14 cellular contexts compared by ENCODE assay signal in genomic region chr6:156867121-156867520, GRCh38.
DNase-seq lines count a peak whose midpoint lies in the region; ATAC-seq and TF ChIP-seq lines count a peak whose summit lies in the region.
"Had no signal": no experiment of that assay in that cellular context is flagged by ENCODE, and none has a peak within 500 bp of the region (broad histone marks: within the 10 kb centered on the region; RNA-seq: fewer than 3 reads in every experiment).

No MANE protein-coding gene starts in this region.

- H3K4me3 ChIP-seq in LNCaP clone FGC (ENCODE audit: low read depth, low read length): peak overlapping the region; percentile 22
- H3K4me3 ChIP-seq in endocrine pancreas (ENCODE audit: control insufficient read depth, insufficient read depth, low read length): peak overlapping the region; percentile 73
- no peak overlapping the region for H3K4me3 ChIP-seq in CD8-positive, alpha-beta memory T cell (ENCODE audit: low read length)
- H3K4me3 ChIP-seq: A549 had no signal

- H3K27me3 Mint-ChIP-seq in activated T-cell treated with anti-CD3 and anti-CD28 coated beads, Interleukin-2, amount 50 U/mL, for 72 hours (ENCODE audit: low read depth): no peaks in the 10 kb centered on the region
- peaks cover 5% of the 10 kb centered on the region for H3K27me3 Mint-ChIP-seq in nephron progenitor cell (ENCODE audit: low read depth, poor library complexity)
- H3K27me3 Mint-ChIP-seq in CD8-positive, alpha-beta memory T cell: peaks cover 0 to 2% of the 10 kb centered on the region in 2 donors

- peaks cover 5% of the 10 kb centered on the region for H3K4me1 ChIP-seq in endocrine pancreas (ENCODE audit: control insufficient read depth, insufficient read depth, low read length)
- peaks cover 13% of the 10 kb centered on the region for H3K4me1 ChIP-seq in CD8-positive, alpha-beta memory T cell (ENCODE audit: insufficient read depth, low read length)

- H3K4me1 Mint-ChIP-seq in activated T-cell treated with anti-CD3 and anti-CD28 coated beads, Interleukin-2, amount 50 U/mL, for 72 hours (ENCODE audit: low read depth): peaks cover 52% of the 10 kb centered on the region
- peaks cover 69% of the 10 kb centered on the region for H3K4me1 Mint-ChIP-seq in nephron progenitor cell
- H3K4me1 Mint-ChIP-seq in CD8-positive, alpha-beta memory T cell: peaks cover 88 to 96% (median 94%) of the 10 kb centered on the region in 3 donors

- no peak for ATAC-seq in activated T-cell treated with anti-CD3 and anti-CD28 coated beads, Interleukin-2, amount 50 U/mL, for 72 hours (replicated peaks in 1 of 2)
- ATAC-seq in HG03280 (IDR thresholded peaks at IDR 0.05; ENCODE audit: unreplicated experiment): no peak

- H3K27me3 ChIP-seq in endocrine pancreas (ENCODE audit: control insufficient read depth, insufficient read depth, low read length): no peaks in the 10 kb centered on the region
- no peaks in the 10 kb centered on the region for H3K27me3 ChIP-seq in CD8-positive, alpha-beta memory T cell (ENCODE audit: insufficient read depth, low read length, poor library complexity, severe bottlenecking)

- H3K9ac ChIP-seq in endocrine pancreas (ENCODE audit: control insufficient read depth, insufficient read depth, low read length): peak overlapping the region; percentile 36

- no peaks in the 10 kb centered on the region for H3K36me3 ChIP-seq in endocrine pancreas (ENCODE audit: control insufficient read depth, insufficient read depth, low read length)
- no peaks in the 10 kb centered on the region for H3K36me3 ChIP-seq in CD8-positive, alpha-beta memory T cell (ENCODE audit: insufficient read depth, low read length)

- no peak for DNase-seq in activated T-cell treated with anti-CD3 and anti-CD28 coated beads, Interleukin-2, amount 50 U/mL, for 72 hours
- DNase-seq in activated T-cell treated with anti-CD3 and anti-CD28 coated beads, Interleukin-2, amount 50 U/mL, for 48 hours: no peak
- no peak for DNase-seq in LNCaP clone FGC (ENCODE audit: low read depth)
- no peak for DNase-seq in nephron progenitor cell
- DNase-seq in CD8-positive, alpha-beta memory T cell: no peak
- no peak for DNase-seq in NCI-H1048 (lab: John Stamatoyannopoulos, UW)
- DNase-seq: COR-L47; kidney glomerular epithelial cell; NCI-H1092; stimulated activated CD4-positive, alpha-beta T cell treated with anti-CD3 and anti-CD28 coated beads, Interleukin-2, amount 100 ng/mL, for 48 hours had no signal

- TF ChIP-seq CTCF in LNCaP clone FGC (IDR thresholded peaks at IDR 0.05; ENCODE audit: control insufficient read depth, extremely low read depth, insufficient read depth) (no peak), nephron progenitor cell (IDR thresholded peaks at IDR 0.05) (no peak)

- no peak overlapping the region for H3K27ac ChIP-seq in CD8-positive, alpha-beta memory T cell (ENCODE audit: low read depth, low read length)
- H3K27ac ChIP-seq: A549, epithelial cell of prostate had no signal

- CTCF ChIA-PET in CD8-positive, alpha-beta memory T cell (lab: Charles Lee): no interaction called here

- peak overlapping the region; percentile 38 for H3K27ac Mint-ChIP-seq in activated T-cell treated with anti-CD3 and anti-CD28 coated beads, Interleukin-2, amount 50 U/mL, for 72 hours
- peak overlapping the region; percentile 22 for H3K27ac Mint-ChIP-seq in nephron progenitor cell
- H3K27ac Mint-ChIP-seq in CD8-positive, alpha-beta memory T cell: peak overlapping the region in 3 of 8 donors; percentile 19 to 77 (median 21)

- peak overlapping the region in 1 of 2 donors; percentile 73 for H3K4me3 Mint-ChIP-seq in activated T-cell treated with anti-CD3 and anti-CD28 coated beads, Interleukin-2, amount 50 U/mL, for 72 hours
- H3K4me3 Mint-ChIP-seq in nephron progenitor cell: no peak overlapping the region
- H3K4me3 Mint-ChIP-seq in CD8-positive, alpha-beta memory T cell: no peak overlapping the region

- peaks cover 2% of the 10 kb centered on the region in 2 donors for H3K36me3 Mint-ChIP-seq in activated T-cell treated with anti-CD3 and anti-CD28 coated beads, Interleukin-2, amount 50 U/mL, for 72 hours (ENCODE audit: insufficient read depth in 2 of 2)
- H3K36me3 Mint-ChIP-seq in nephron progenitor cell (ENCODE audit: low read depth): peaks cover 38% of the 10 kb centered on the region
- peaks cover 0 to 6% (median 1%) of the 10 kb centered on the region in 3 donors for H3K36me3 Mint-ChIP-seq in CD8-positive, alpha-beta memory T cell

- H3K9me3 ChIP-seq in endocrine pancreas (ENCODE audit: control insufficient read depth, low read length): no peaks in the 10 kb centered on the region
- no peaks in the 10 kb centered on the region for H3K9me3 ChIP-seq in CD8-positive, alpha-beta memory T cell (ENCODE audit: low read length)
- H3K9me3 ChIP-seq: A549 had no signal

- H3K9me3 Mint-ChIP-seq in activated T-cell treated with anti-CD3 and anti-CD28 coated beads, Interleukin-2, amount 50 U/mL, for 72 hours: no peaks in the 10 kb centered on the region
- H3K9me3 Mint-ChIP-seq in nephron progenitor cell: peaks cover 31% of the 10 kb centered on the region
- no peaks in the 10 kb centered on the region for H3K9me3 Mint-ChIP-seq in CD8-positive, alpha-beta memory T cell

- POLR2A ChIA-PET in CD8-positive, alpha-beta memory T cell (lab: Charles Lee): no interaction called here
